Comparison of ENCODE assay signal across 25 cellular contexts in the genomic region with DNA sequence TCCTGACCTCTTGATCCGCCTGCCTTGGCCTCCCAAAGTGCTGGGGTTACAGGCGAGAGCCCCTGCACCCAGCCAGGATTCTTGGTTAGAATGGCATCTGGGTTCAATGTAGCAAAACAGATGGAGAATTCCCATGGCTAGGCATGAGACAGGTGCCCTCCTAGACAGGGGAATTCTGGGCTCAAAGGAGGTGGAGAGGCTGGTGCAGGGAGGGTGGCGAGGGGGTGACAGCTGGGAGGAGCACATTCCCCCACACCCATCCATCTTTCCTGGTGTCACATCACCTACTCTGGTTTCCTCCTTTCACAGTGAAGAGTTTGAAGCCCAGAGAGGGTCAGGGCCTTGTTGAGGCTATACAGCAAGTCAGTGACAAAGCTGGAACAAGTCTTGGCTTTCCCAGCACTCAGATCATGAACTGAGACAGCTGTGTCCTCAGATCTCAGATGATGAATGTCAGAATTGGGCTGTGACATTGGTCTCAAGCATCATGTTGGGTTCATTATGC. TPM values are rescaled to one million over a fixed set of nuclear protein-coding genes. Genes with fewer than 3 reads are reported as not detected.
DNase-seq lines count a peak whose midpoint lies in the region; ATAC-seq and TF ChIP-seq lines count a peak whose summit lies in the region.
"Had no signal": no experiment of that assay in that cellular context is flagged by ENCODE, and none has a peak within 500 bp of the region (broad histone marks: within the 10 kb centered on the region; RNA-seq: fewer than 3 reads in every experiment).

No MANE protein-coding gene starts in this region.

- 95% methylated on average over 3 of the region's 3 CpGs for WGBS in thyroid gland, 2 donors
- 100% methylated on average over 3 of the region's 3 CpGs for whole genome bisulfite sequencing in esophagus muscularis mucosa

- peaks cover 7% of the 10 kb centered on the region for H3K4me1 ChIP-seq in colonic mucosa
- H3K4me1 ChIP-seq in mucosa of rectum (ENCODE audit: control insufficient read depth in 2 of 2, insufficient read depth in 2 of 2, low read length in 2 of 2): peaks cover 19 to 38% of the 10 kb centered on the region in 2 donors
- peaks cover 26 to 30% of the 10 kb centered on the region in 2 donors for H3K4me1 ChIP-seq in thyroid gland
- H3K4me1 ChIP-seq in esophagus muscularis mucosa: peaks cover 0 to 29% (median 10%) of the 10 kb centered on the region in 4 donors

- TF ChIP-seq CTCF in GM13976 (IDR thresholded peaks at IDR 0.05; ENCODE audit: borderline replicate concordance, control extremely low read depth, extremely low read depth, insufficient read depth, missing control alignments): no peak
- no peak for TF ChIP-seq CTCF in colonic mucosa (IDR thresholded peaks at IDR 0.05)
- TF ChIP-seq CTCF in thyroid gland (IDR thresholded peaks at IDR 0.05): no peak
- no peak for TF ChIP-seq CTCF in esophagus muscularis mucosa (IDR thresholded peaks at IDR 0.05)

- TF ChIP-seq POLR2A in thyroid gland (IDR thresholded peaks at IDR 0.05): no peak
- TF ChIP-seq POLR2A in esophagus muscularis mucosa (IDR thresholded peaks at IDR 0.05; ENCODE audit: low read depth): no peak

- H3K9me3 ChIP-seq in colonic mucosa (no peaks in the 10 kb centered on the region), mucosa of rectum (ENCODE audit: control insufficient read depth in 2 of 2, low read length in 2 of 2) (no peaks in the 10 kb centered on the region), thyroid gland (no peaks in the 10 kb centered on the region), esophagus muscularis mucosa (no peaks in the 10 kb centered on the region)
- H3K9me3 ChIP-seq: testis had no signal

- H3K4me3 ChIP-seq in colonic mucosa (no peak overlapping the region), mucosa of rectum (ENCODE audit: low read length in 2 of 2) (no peak overlapping the region), thyroid gland (replicated peaks in 1 of 3) (no peak overlapping the region), esophagus muscularis mucosa (no peak overlapping the region)
- H3K4me3 ChIP-seq: SK-N-MC, testis had no signal

- DNase-seq in GM13976 (ENCODE audit: low spot score) (peak; percentile 11), colonic mucosa (no peak), thyroid gland (no peak), esophagus muscularis mucosa (ENCODE audit: extremely low spot score) (no peak), NCI-H524 treated with DMSO at 0.1 percent for 48 hours (lab: John Stamatoyannopoulos, UW) (no peak)
- DNase-seq: activated gamma-delta T cell; activated naive CD8-positive, alpha-beta T cell treated with anti-CD3 and anti-CD28 coated beads, Interleukin-2, amount 50 U/mL, for 24 hours; DMS79; GDM1; H9; islet precursor cell; NCI-H1092 treated with DMSO at 0.1 percent for 48 hours; NCI-H1930; NCI-H2227 treated with DMSO at 0.1 percent for 48 hours; posterior cingulate gyrus; right cardiac atrium; stimulated activated naive CD4-positive, alpha-beta T cell treated with Interleukin-2 at 50 U/mL for 16 hours; testis had no signal

- H3K9ac ChIP-seq in colonic mucosa (ENCODE audit: low read depth in 2 of 2, low read length in 2 of 2) (peak overlapping the region in 1 of 2 donors; percentile 21), mucosa of rectum (ENCODE audit: low read depth in 1 of 2, low read length in 2 of 2) (no peak overlapping the region)

- H3K27ac ChIP-seq in colonic mucosa (peak overlapping the region; percentile 62), mucosa of rectum (ENCODE audit: low read depth in 2 of 2, low read length in 2 of 2) (peak overlapping the region; percentile 63 to 70), thyroid gland (peak overlapping the region in 2 of 3 donors; percentile 70 to 83), esophagus muscularis mucosa (replicated peaks in 1 of 4) (peak overlapping the region in 1 of 4 donors; percentile 34)
- H3K27ac ChIP-seq: SK-N-MC had no signal

- H3K27me3 ChIP-seq in colonic mucosa: no peaks in the 10 kb centered on the region
- H3K27me3 ChIP-seq in mucosa of rectum (ENCODE audit: control insufficient read depth in 2 of 2, insufficient read depth in 2 of 2, low read length in 2 of 2): no peaks in the 10 kb centered on the region
- H3K27me3 ChIP-seq in thyroid gland: no peaks in the 10 kb centered on the region
- peaks cover 0 to 9% (median 0%) of the 10 kb centered on the region in 4 donors for H3K27me3 ChIP-seq in esophagus muscularis mucosa
- H3K27me3 ChIP-seq: testis had no signal

- no peak for TF ChIP-seq EP300 in esophagus muscularis mucosa (IDR thresholded peaks at IDR 0.05)

- H3K36me3 ChIP-seq in colonic mucosa (no peaks in the 10 kb centered on the region), mucosa of rectum (ENCODE audit: control insufficient read depth in 2 of 2, insufficient read depth in 2 of 2, low read length in 2 of 2) (no peaks in the 10 kb centered on the region), thyroid gland (no peaks in the 10 kb centered on the region), esophagus muscularis mucosa (no peaks in the 10 kb centered on the region)

- intact Hi-C loops in colonic mucosa (cut with DNase I): no loop called here
- intact Hi-C loops in thyroid gland (cut with DNase I): no loop called here
- intact Hi-C loops in esophagus muscularis mucosa (cut with DNase I): no loop called here

- in situ Hi-C loops in GM13976 (cut with MboI; ENCODE audit: low sequenced_read_pairs, unreplicated experiment): no loop called here

- ATAC-seq in HG03442 (IDR thresholded peaks at IDR 0.05; ENCODE audit: unreplicated experiment): no peak
- ATAC-seq: activated naive CD8-positive, alpha-beta T cell treated with anti-CD3 and anti-CD28 coated beads, Interleukin-2, amount 50 U/mL, for 24 hours had no signal

RNA-seq across cellular contexts. Expression of a gene that starts 2.8 kb away (rescaled TPM):
- total RNA-seq in colonic mucosa: 100 to 1,000 TPM; 153 to 278 TPM
- total RNA-seq in thyroid gland: 10 to 100 TPM; 10.5 to 25.4 (median 18.9) TPM
- total RNA-seq in esophagus muscularis mucosa: 10 to 100 TPM in 1 of 4 donors, 1 to 10 TPM in 3; 1.7 to 20.2 (median 2.2) TPM
- total RNA-seq: H9, lung microvascular endothelial cell had no signal

RNA-seq across cellular contexts. Expression of a gene that starts 19.1 kb away (rescaled TPM):
- total RNA-seq in colonic mucosa (not detected), thyroid gland (not detected), esophagus muscularis mucosa (not detected)
- total RNA-seq: B cell; H9; lung microvascular endothelial cell; mucosa of gallbladder; right cardiac atrium; T-helper 1 cell treated with Interleukin-12 subunit alpha and Interleukin-12 subunit beta and Interleukin-4 antibody, amounts not matched to agents 30 ng/mL and 1 ng/mL, for 36 hours; testis had no signal

Comparison
In these comparisons a context has a peak if more than half of its experiments do, and no peak if none do; other contexts are left out.
1. RNA of a gene that starts 2.8 kb away (total RNA-seq): 153 to 278 TPM in colonic mucosa; 10.5 to 25.4 TPM in thyroid gland and 1.7 to 20.2 TPM in esophagus muscularis mucosa; every median in the first group is over 4 times any median in the second.